18 cellular contexts compared by ENCODE assay signal in genomic region chr6:86537311-86537861, GRCh38.
DNase-seq lines count a peak whose midpoint lies in the region; ATAC-seq and TF ChIP-seq lines count a peak whose summit lies in the region.
"Had no signal": no experiment of that assay in that cellular context is flagged by ENCODE, and none has a peak within 500 bp of the region (broad histone marks: within the 10 kb centered on the region; RNA-seq: fewer than 3 reads in every experiment).

No MANE protein-coding gene starts in this region.

- TF ChIP-seq CTCF in NB4 (IDR thresholded peaks at IDR 0.05; ENCODE audit: low read depth, low read length), result no peak
- TF ChIP-seq CTCF in epithelial cell of esophagus (IDR thresholded peaks at IDR 0.05; ENCODE audit: insufficient read depth, low read depth, low read length, missing control alignments), result no peak
- TF ChIP-seq CTCF in right lobe of liver (IDR thresholded peaks at IDR 0.05), result no peak
- TF ChIP-seq CTCF in colonic mucosa (IDR thresholded peaks at IDR 0.05), result no peak

- intact Hi-C loops in right lobe of liver (cut with DNase I) (no loop called here), colonic mucosa (cut with DNase I) (no loop called here)

- H3K9me3 ChIP-seq in right lobe of liver (no peaks in the 10 kb centered on the region), colonic mucosa (no peaks in the 10 kb centered on the region)
- H3K9me3 ChIP-seq: BLaER1 had no signal

- H3K4me1 ChIP-seq in right lobe of liver (no peaks in the 10 kb centered on the region), colonic mucosa (no peaks in the 10 kb centered on the region)
- H3K4me1 ChIP-seq: BLaER1 had no signal

- TF ChIP-seq POLR2A in NB4 (IDR thresholded peaks at IDR 0.05; ENCODE audit: extremely low read depth, insufficient read length) (no peak), right lobe of liver (IDR thresholded peaks at IDR 0.05) (no peak)

- no peaks in the 10 kb centered on the region for H3K27me3 ChIP-seq in right lobe of liver
- H3K27me3 ChIP-seq in colonic mucosa, result no peaks in the 10 kb centered on the region
- H3K27me3 ChIP-seq: BLaER1 had no signal

- H3K4me3 ChIP-seq in NB4 (ENCODE audit: low read depth, low read length) (no peak overlapping the region), epithelial cell of esophagus (ENCODE audit: low read length) (no peak overlapping the region), right lobe of liver (no peak overlapping the region), colonic mucosa (no peak overlapping the region)
- H3K4me3 ChIP-seq: BLaER1 had no signal

- H3K36me3 ChIP-seq in right lobe of liver (no peaks in the 10 kb centered on the region), colonic mucosa (no peaks in the 10 kb centered on the region)
- H3K36me3 ChIP-seq: BLaER1 had no signal

- 31% methylated on average over 2 of the region's 2 CpGs for WGBS in right lobe of liver (ENCODE audit: insufficient coverage, low coverage, low lambda C conversion rate, missing lambda C conversion rate)

- peak; percentile 28; the same call in 1 of the 3 replicates for ATAC-seq in SK-N-SH treated with all-trans-retinoic acid at 6 μM for 48 hours
- no peak for ATAC-seq in right lobe of liver
- ATAC-seq in GM21717 (IDR thresholded peaks at IDR 0.05; ENCODE audit: unreplicated experiment), result no peak
- ATAC-seq: HCT116, HepG2 had no signal

- H3K27ac ChIP-seq in right lobe of liver (no peak overlapping the region), colonic mucosa (no peak overlapping the region)
- H3K27ac ChIP-seq: BLaER1 had no signal

- DNase-seq in NB4 (ENCODE audit: low read depth) (peak; percentile 6), epithelial cell of esophagus (ENCODE audit: low read depth) (peak; percentile 18), left kidney (ENCODE audit: low read depth, low spot score) (peak; percentile 4), right lobe of liver (no peak), colonic mucosa (no peak), NOMO-1 treated with DMSO at 0.1 percent for 48 hours (lab: John Stamatoyannopoulos, UW; ENCODE audit: unreplicated experiment) (no peak)
- DNase-seq: CD4-positive, alpha-beta memory T cell; DMS153; DMS79; GDM1; GOT3; H7; HFFc6 had no signal

- H3K9ac ChIP-seq in colonic mucosa (ENCODE audit: low read depth in 2 of 2, low read length in 2 of 2), result no peak overlapping the region
- H3K9ac ChIP-seq: BLaER1 had no signal

TF ChIP-seq in SK-N-SH treated with all-trans-retinoic acid at 6 μM for 48 hours, 23 proteins besides CTCF, POLR2A, EP300 and RAD21 (continues in another document):
- TF ChIP-seq CSDC2 (CRISPR knock-in tag; IDR thresholded peaks at IDR 0.05) (no peak), TSHZ2 (CRISPR knock-in tag; IDR thresholded peaks at IDR 0.05) (peak; percentile 92), CSRNP3 (CRISPR knock-in tag; IDR thresholded peaks at IDR 0.05) (peak; percentile 66; the same call in 1 of the 2 replicates), PPARA (CRISPR knock-in tag; IDR thresholded peaks at IDR 0.05; ENCODE audit: borderline replicate concordance) (no peak), BACH2 (CRISPR knock-in tag; IDR thresholded peaks at IDR 0.05; ENCODE audit: borderline replicate concordance) (no peak; the same call in 1 of the 2 replicates), TOX (CRISPR knock-in tag; IDR thresholded peaks at IDR 0.05; ENCODE audit: borderline replicate concordance) (no peak), ESRRG (CRISPR knock-in tag; IDR thresholded peaks at IDR 0.05) (no peak), PATZ1 (CRISPR knock-in tag; IDR thresholded peaks at IDR 0.05; ENCODE audit: borderline replicate concordance) (no peak), TCF4 (CRISPR knock-in tag; IDR thresholded peaks at IDR 0.05; ENCODE audit: borderline replicate concordance) (peak; percentile 97), ZFP30 (CRISPR knock-in tag; IDR thresholded peaks at IDR 0.05) (no peak), OSR1 (CRISPR knock-in tag; IDR thresholded peaks at IDR 0.05) (no peak), ARNTL (CRISPR knock-in tag; IDR thresholded peaks at IDR 0.05; ENCODE audit: borderline replicate concordance, low read depth) (peak; percentile 2; the same call in 1 of the 2 replicates), ZC3H10 (CRISPR knock-in tag; IDR thresholded peaks at IDR 0.05) (no peak), RARB (CRISPR knock-in tag; IDR thresholded peaks at IDR 0.05) (no peak), ZNF70 (CRISPR knock-in tag; IDR thresholded peaks at IDR 0.05) (0 out of 2 replicates have a peak, but pooled peaks have one; percentile 4), ZNF565 (CRISPR knock-in tag; conservative IDR thresholded peaks at IDR 0.05; ENCODE audit: low read depth) (no peak), ZNF8 (CRISPR knock-in tag; IDR thresholded peaks at IDR 0.05) (no peak; the same call in 1 of the 2 replicates), ZFP3 (CRISPR knock-in tag; IDR thresholded peaks at IDR 0.05) (no peak), ISL1 (CRISPR knock-in tag; IDR thresholded peaks at IDR 0.05) (peak; percentile 80), SNAI2 (CRISPR knock-in tag; IDR thresholded peaks at IDR 0.05) (0 out of 2 replicates have a peak, but pooled peaks have one; percentile 11), GLIS3 (CRISPR knock-in tag; IDR thresholded peaks at IDR 0.05) (no peak; the same call in 1 of the 2 replicates)
- TF ChIP-seq, protein P1, sequence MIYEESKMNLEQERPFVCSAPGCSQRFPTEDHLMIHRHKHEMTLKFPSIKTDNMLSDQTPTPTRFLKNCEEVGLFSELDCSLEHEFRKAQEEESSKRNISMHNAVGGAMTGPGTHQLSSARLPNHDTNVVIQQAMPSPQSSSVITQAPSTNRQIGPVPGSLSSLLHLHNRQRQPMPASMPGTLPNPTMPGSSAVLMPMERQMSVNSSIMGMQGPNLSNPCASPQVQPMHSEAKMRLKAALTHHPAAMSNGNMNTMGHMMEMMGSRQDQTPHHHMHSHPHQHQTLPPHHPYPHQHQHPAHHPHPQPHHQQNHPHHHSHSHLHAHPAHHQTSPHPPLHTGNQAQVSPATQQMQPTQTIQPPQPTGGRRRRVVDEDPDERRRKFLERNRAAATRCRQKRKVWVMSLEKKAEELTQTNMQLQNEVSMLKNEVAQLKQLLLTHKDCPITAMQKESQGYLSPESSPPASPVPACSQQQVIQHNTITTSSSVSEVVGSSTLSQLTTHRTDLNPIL (CRISPR knock-in tag; IDR thresholded peaks at IDR 0.05; ENCODE audit: low read depth), result peak; percentile 34; the same call in 1 of the 2 replicates

Comparison
In these comparisons a context has a peak if more than half of its experiments do, and no peak if none do; other contexts are left out.
1. DNase-seq: peak in NB4 (single experiment), epithelial cell of esophagus (single experiment) and left kidney (single experiment); none in right lobe of liver (0 of 3), colonic mucosa (single experiment) and NOMO-1 treated with DMSO at 0.1 percent for 48 hours (single experiment).